8 cellular contexts compared by ENCODE assay signal in genomic region chr11:14154103-14154502, GRCh38.
DNase-seq lines count a peak whose midpoint lies in the region; ATAC-seq, FAIRE-seq and TF ChIP-seq lines count a peak whose summit lies in the region.
"Not testable (repeated sequence)": the region's sequence is repeated elsewhere in the genome, so short reads cannot be mapped to it uniquely, and the experiment has no call there.

No MANE protein-coding gene starts in this region.

- not testable (repeated sequence) for TF ChIP-seq EP300 in K562 (IDR thresholded peaks at IDR 0.05; ENCODE audit: low read length); H1 (IDR thresholded peaks at IDR 0.05; ENCODE audit: borderline replicate concordance in 1 of 2, low read depth in 2 of 2, low read length in 2 of 2)

- H4K20me1 ChIP-seq in DND-41 (ENCODE audit: insufficient read depth, low read length); OCI-LY7 (ENCODE audit: insufficient read depth, low read length); K562 (replicated peaks; ENCODE audit: control insufficient read depth, insufficient read depth, low read length); H1 (replicated peaks in 1 of 2; ENCODE audit: control insufficient read depth in 1 of 2, insufficient read depth in 2 of 2, low read length in 2 of 2): not testable (repeated sequence)

- H3K4ac ChIP-seq in H1 (replicated peaks; ENCODE audit: insufficient read length, low read depth, low read length); mesendoderm (ENCODE audit: low read depth, low read length): not testable (repeated sequence)

- intact Hi-C loops in OCI-LY7 (cut with micrococcal nuclease; ENCODE audit: unreplicated experiment); K562 (cut with micrococcal nuclease): not testable (repeated sequence)

- H3K18ac ChIP-seq in H1 (ENCODE audit: extremely low read depth, low read length); mesendoderm (ENCODE audit: low read length): not testable (repeated sequence)

- H3K9me1 ChIP-seq in K562 (ENCODE audit: control insufficient read depth, insufficient read depth, low read length), result not testable (repeated sequence)

- not testable (repeated sequence) for H2AFZ ChIP-seq in DND-41 (ENCODE audit: low read depth, low read length); OCI-LY7 (ENCODE audit: low read length); K562 (ENCODE audit: low read depth, low read length); H1 (ENCODE audit: low read length)

- not testable (repeated sequence) for H3K9ac ChIP-seq in DND-41 (ENCODE audit: low read depth, low read length); K562 (ENCODE audit: insufficient read depth in 1 of 2, low read depth in 2 of 2, low read length in 2 of 2); H1 (replicated peaks in 1 of 4; ENCODE audit: extremely low read depth in 1 of 4, low read depth in 3 of 4, low read length in 3 of 4); mesendoderm (ENCODE audit: low read length); subcutaneous abdominal adipose tissue (ENCODE audit: low read length in 5 of 5)

- ATAC-seq in DND-41 (ENCODE audit: insufficient read depth, low read depth); K562: not testable (repeated sequence)

- not testable (repeated sequence) for BruUV-seq in OCI-LY7 (replicated peaks; lab: Mats Ljungman, UMichigan); K562 (replicated peaks; lab: Mats Ljungman, UMichigan)

- DNase-seq in DMS53 (lab: John Stamatoyannopoulos, UW) (peak; percentile 15), DND-41 (peak; percentile 3), OCI-LY7 (ENCODE audit: low spot score) (peak; percentile 12), mesendoderm (peak; percentile 4)
- DNase-seq in K562 (ENCODE audit: extremely low read depth in 1 of 4, low spot score in 3 of 4); H1 (ENCODE audit: low read depth in 1 of 2, low spot score in 2 of 2): not testable (repeated sequence)

- not testable (repeated sequence) for H4K91ac ChIP-seq in H1 (replicated peaks; ENCODE audit: insufficient read length, low read length)

- H2BK20ac ChIP-seq in H1 (ENCODE audit: low read length), result not testable (repeated sequence)

- H4K8ac ChIP-seq in H1 (ENCODE audit: extremely low read depth, insufficient read depth, low read length); mesendoderm (ENCODE audit: low read depth, low read length): not testable (repeated sequence)

- TF ChIP-seq CTCF in DND-41 (IDR thresholded peaks at IDR 0.05; ENCODE audit: borderline replicate concordance, extremely low read depth, low read length, poor library complexity, severe bottlenecking); HEK293 (tag by site-specific recombination; IDR thresholded peaks at IDR 0.05); OCI-LY7 (conservative IDR thresholded peaks at IDR 0.05; ENCODE audit: low read length); K562 (IDR thresholded peaks at IDR 0.05 in 2 of 3, conservative IDR thresholded peaks at IDR 0.05 in 1 of 3; ENCODE audit: insufficient read depth in 2 of 3, low read depth in 1 of 3, low read length in 3 of 3); H1 (IDR thresholded peaks at IDR 0.05; ENCODE audit: control extremely low read depth in 1 of 3, insufficient read depth in 1 of 3, low read depth in 1 of 3, low read length in 3 of 3): not testable (repeated sequence)

- TF ChIP-seq RAD21 in K562 (CRISPR knock-in tag; conservative IDR thresholded peaks at IDR 0.05 in 1 of 2, IDR thresholded peaks at IDR 0.05 in 1 of 2); H1 (IDR thresholded peaks at IDR 0.05 in 1 of 2, conservative IDR thresholded peaks at IDR 0.05 in 1 of 2; ENCODE audit: low read depth in 2 of 2, low read length in 2 of 2): not testable (repeated sequence)

- not testable (repeated sequence) for H2AK5ac ChIP-seq in H1 (ENCODE audit: low read depth, low read length); mesendoderm (ENCODE audit: low read length)

- not testable (repeated sequence) for FAIRE-seq in K562 (lab: Jason Lieb, UNC); H1 (lab: Jason Lieb, UNC)

- not testable (repeated sequence) for H3K14ac ChIP-seq in H1 (ENCODE audit: insufficient read length)

- not testable (repeated sequence) for H3K27me3 ChIP-seq in DND-41 (ENCODE audit: insufficient read depth, low read length, poor library complexity); K562 (ENCODE audit: control insufficient read depth in 2 of 2, insufficient read depth in 2 of 2, low read length in 2 of 2); H1 (replicated peaks in 1 of 4; ENCODE audit: control insufficient read depth in 3 of 4, extremely low read depth in 1 of 4, insufficient read depth in 3 of 4, low read length in 3 of 4); mesendoderm (ENCODE audit: insufficient read depth, low read length, poor library complexity); subcutaneous abdominal adipose tissue (ENCODE audit: control insufficient read depth in 5 of 5, insufficient read depth in 4 of 5, low read length in 5 of 5)

- not testable (repeated sequence) for H3K4me3 ChIP-seq in DND-41 (ENCODE audit: low read depth in 1 of 2, low read length in 2 of 2); HEK293 (ENCODE audit: low read depth, low read length); OCI-LY7 (ENCODE audit: low read depth, low read length, poor library complexity, severe bottlenecking); K562; H1 (ENCODE audit: extremely low read depth in 1 of 4, insufficient read depth in 2 of 4, low read depth in 3 of 4, low read length in 4 of 4); mesendoderm (ENCODE audit: low read length)
- peak overlapping the region in 3 of 5 donors; percentile 11 to 37 (median 20) for H3K4me3 ChIP-seq in subcutaneous abdominal adipose tissue (ENCODE audit: low read depth in 1 of 5, low read length in 5 of 5)

- POLR2A ChIA-PET in HEK293 (lab: Yijun Ruan, JAX); OCI-LY7 (lab: Charles Lee); K562 (lab: Yijun Ruan, JAX); H1 (lab: Charles Lee; ENCODE audit: partially characterized antibody): not testable (repeated sequence)

- H2BK15ac ChIP-seq in H1 (ENCODE audit: low read length); mesendoderm (replicated peaks; ENCODE audit: low read depth): not testable (repeated sequence)

- H3K23ac ChIP-seq in H1 (ENCODE audit: insufficient read length); mesendoderm (ENCODE audit: low read length): not testable (repeated sequence)

- H3K23me2 ChIP-seq in H1 (ENCODE audit: low read depth, low read length), result not testable (repeated sequence)

- H3K27ac ChIP-seq in DND-41 (ENCODE audit: low read length); HEK293 (ENCODE audit: extremely low read depth, low read depth, low read length); OCI-LY7 (ENCODE audit: low read depth, low read length, poor library complexity, severe bottlenecking); K562 (ENCODE audit: extremely low read depth, low read depth, low read length); H1 (ENCODE audit: low read depth, low read length); mesendoderm (ENCODE audit: low read depth, low read length); subcutaneous abdominal adipose tissue (ENCODE audit: low read depth, low read length): not testable (repeated sequence)

- in situ Hi-C loops in K562 (cut with MboI), result not testable (repeated sequence)

- TF ChIP-seq POLR2A in K562 (conservative IDR thresholded peaks at IDR 0.05); H1 (IDR thresholded peaks at IDR 0.05; ENCODE audit: control extremely low read depth in 1 of 2, low read depth in 2 of 2, low read length in 2 of 2): not testable (repeated sequence)

- H2BK12ac ChIP-seq in H1 (ENCODE audit: low read depth, low read length), result not testable (repeated sequence)

- CTCF ChIA-PET in HEK293 (lab: Yijun Ruan, JAX); K562 (lab: Yijun Ruan, JAX; ENCODE audit: low intra/inter-chr PET ratio): not testable (repeated sequence)
- CTCF ChIA-PET in OCI-LY7 (lab: Charles Lee; ENCODE audit: unreplicated experiment), result interaction anchor here (0.5 kb wide), 1 partner anchor 96 kb away, joined by 3 read pairs; no protein-coding TSS in a partner anchor
- CTCF ChIA-PET in H1 (lab: Charles Lee; ENCODE audit: partially characterized antibody), result interaction anchor here (0.6 kb wide), 1 partner anchor 80 kb away, joined by 3 read pairs; no protein-coding TSS in a partner anchor

- not testable (repeated sequence) for H3K4me2 ChIP-seq in DND-41 (ENCODE audit: insufficient read depth, low read length); OCI-LY7 (ENCODE audit: low read length); K562 (ENCODE audit: insufficient read depth, low read length); H1 (ENCODE audit: insufficient read depth in 1 of 2, low read depth in 2 of 2, low read length in 2 of 2); mesendoderm (ENCODE audit: low read length)

- not testable (repeated sequence) for H3K9me2 ChIP-seq in OCI-LY7 (ENCODE audit: insufficient read depth, low read length)

- not testable (repeated sequence) for H3K79me2 ChIP-seq in DND-41 (ENCODE audit: insufficient read depth, low read length); OCI-LY7 (ENCODE audit: insufficient read depth, low read depth, low read length); K562 (ENCODE audit: control insufficient read depth, insufficient read depth, low read length); H1 (ENCODE audit: control insufficient read depth in 1 of 2, insufficient read depth in 2 of 2, low read length in 2 of 2); mesendoderm (ENCODE audit: control insufficient read depth, insufficient read depth, low read length)

- not testable (repeated sequence) for H4K5ac ChIP-seq in H1 (ENCODE audit: insufficient read length, low read depth, low read length); mesendoderm (ENCODE audit: low read length)

- not testable (repeated sequence) for H3K56ac ChIP-seq in H1 (replicated peaks; ENCODE audit: insufficient read length, low read depth, low read length); mesendoderm (ENCODE audit: low read length)

- 0% methylated on average over 1 of the region's 1 CpG for WGBS in K562 (ENCODE audit: insufficient coverage, low coverage, missing lambda C conversion rate)
- 83% methylated on average over 1 of the region's 1 CpG; no CpG with 5 or more reads in 1 of the 2 experiments for WGBS in H1 (ENCODE audit: extremely low coverage in 1 of 2, insufficient coverage in 1 of 2, insufficient read length in 1 of 2, insufficient replicate concordance in 2 of 2, low coverage in 1 of 2, low lambda C conversion rate in 2 of 2, missing lambda C conversion rate in 1 of 2), 2 experiments
- no CpG with 5 or more reads among the region's 1 CpG for WGBS in mesendoderm (ENCODE audit: extremely low coverage, insufficient coverage, low lambda C conversion rate)

- not testable (repeated sequence) for H3K79me1 ChIP-seq in H1 (ENCODE audit: low read depth, low read length); mesendoderm (ENCODE audit: low read length)

- not testable (repeated sequence) for H2BK5ac ChIP-seq in H1 (ENCODE audit: low read depth, low read length); mesendoderm (ENCODE audit: low read length)

- not testable (repeated sequence) for H3K36me3 ChIP-seq in DND-41 (ENCODE audit: insufficient read depth, low read length); HEK293 (ENCODE audit: control insufficient read depth in 2 of 2, insufficient read depth in 1 of 2, low read length in 2 of 2); OCI-LY7 (ENCODE audit: insufficient read depth, low read length); K562 (ENCODE audit: control insufficient read depth, insufficient read depth, low read length); H1 (ENCODE audit: control insufficient read depth in 2 of 4, insufficient read depth in 4 of 4, low read length in 3 of 4); mesendoderm (ENCODE audit: control insufficient read depth, insufficient read depth, low read length); subcutaneous abdominal adipose tissue (ENCODE audit: control insufficient read depth in 5 of 5, insufficient read depth in 5 of 5, low read length in 5 of 5)

- H3K4me1 ChIP-seq in DND-41 (ENCODE audit: insufficient read depth, low read length); HEK293 (ENCODE audit: control insufficient read depth, insufficient read depth, low read length); OCI-LY7 (ENCODE audit: insufficient read depth, low read length, poor library complexity, severe bottlenecking); K562 (replicated peaks in 1 of 2; ENCODE audit: control insufficient read depth in 2 of 2, insufficient read depth in 2 of 2, low read length in 2 of 2); H1 (replicated peaks in 1 of 4; ENCODE audit: control insufficient read depth in 3 of 4, insufficient read depth in 4 of 4, low read length in 3 of 4); mesendoderm (ENCODE audit: control insufficient read depth, low read depth, low read length); subcutaneous abdominal adipose tissue (ENCODE audit: control insufficient read depth in 5 of 5, insufficient read depth in 5 of 5, low read length in 5 of 5): not testable (repeated sequence)

- H3K9me3 ChIP-seq in DND-41 (ENCODE audit: insufficient read depth, low read length, severe bottlenecking) (peaks cover 17% of the 10 kb centered on the region), OCI-LY7 (ENCODE audit: low read length) (peaks cover 18% of the 10 kb centered on the region), H1 (ENCODE audit: insufficient read depth in 2 of 2, low read depth in 1 of 2, low read length in 1 of 2) (peaks cover 20 to 22% of the 10 kb centered on the region in 2 experiments), subcutaneous abdominal adipose tissue (ENCODE audit: control insufficient read depth in 5 of 5, low read length in 5 of 5) (peaks cover 5 to 27% (median 16%) of the 10 kb centered on the region in 5 donors)
- H3K9me3 ChIP-seq in HEK293 (ENCODE audit: control insufficient read depth, insufficient read depth, low read depth, low read length); K562 (replicated peaks; ENCODE audit: control insufficient read depth, insufficient read depth, low read depth, low read length): not testable (repeated sequence)

- H2BK120ac ChIP-seq in H1 (replicated peaks; ENCODE audit: low read depth, low read length); mesendoderm (ENCODE audit: low read depth, low read length): not testable (repeated sequence)
